8 cellular contexts compared by ENCODE assay signal in genomic region chr17:43530303-43531081, GRCh38. TPM values are rescaled to one million over a fixed set of nuclear protein-coding genes. Genes with fewer than 3 reads are reported as not detected.
DNase-seq lines count a peak whose midpoint lies in the region; ATAC-seq and TF ChIP-seq lines count a peak whose summit lies in the region.

No MANE protein-coding gene starts in this region.

- no peaks in the 10 kb centered on the region for H3K27me3 Mint-ChIP-seq in activated T-cell treated with anti-CD3 and anti-CD28 coated beads, Interleukin-2, amount 50 U/mL, for 4 hours (ENCODE audit: low read depth)

- peaks cover 3 to 7% of the 10 kb centered on the region in 2 donors for H3K36me3 ChIP-seq in thyroid gland

- H3K9me3 ChIP-seq in thyroid gland = no peaks in the 10 kb centered on the region

- no peak overlapping the region for H3K4me3 Mint-ChIP-seq in activated T-cell treated with anti-CD3 and anti-CD28 coated beads, Interleukin-2, amount 50 U/mL, for 4 hours

- no peak for ATAC-seq in activated T-cell treated with anti-CD3 and anti-CD28 coated beads, Interleukin-2, amount 50 U/mL, for 4 hours

- DNase-seq in AG08395 (ENCODE audit: low spot score) (peak; percentile 63), NCI-H146 (lab: John Stamatoyannopoulos, UW) (peak; percentile 92), astrocyte of the cerebellum (ENCODE audit: low read depth) (peak; percentile 79), iPS-NIHi7 (ENCODE audit: extremely low spot score) (peak; percentile 92), thyroid gland (peak; percentile 99 to 100), occipital lobe (lab: John Stamatoyannopoulos, UW) (no peak)
- no peak for DNase-seq in activated T-cell treated with anti-CD3 and anti-CD28 coated beads, Interleukin-2, amount 50 U/mL, for 4 hours
- no peak for DNase-seq in stimulated activated CD4-positive, alpha-beta T cell treated with anti-CD3 and anti-CD28 coated beads, Interleukin-4, amount 100 ng/mL, for 24 hours

- H3K4me3 ChIP-seq in astrocyte of the cerebellum (ENCODE audit: low read depth, low read length) (peak overlapping the region; percentile 12), thyroid gland (replicated peaks in 1 of 3) (peak overlapping the region in 1 of 3 donors; percentile 3)

- in situ Hi-C loops in astrocyte of the cerebellum (cut with HindIII; ENCODE audit: low sequenced_read_pairs) = no loop called here

- H3K9me3 Mint-ChIP-seq in activated T-cell treated with anti-CD3 and anti-CD28 coated beads, Interleukin-2, amount 50 U/mL, for 4 hours = no peaks in the 10 kb centered on the region

- no peaks in the 10 kb centered on the region for H3K27me3 ChIP-seq in thyroid gland

- H3K4me1 ChIP-seq in thyroid gland = peaks cover 23 to 41% of the 10 kb centered on the region in 2 donors

- peaks cover 3% of the 10 kb centered on the region for H3K36me3 Mint-ChIP-seq in activated T-cell treated with anti-CD3 and anti-CD28 coated beads, Interleukin-2, amount 50 U/mL, for 4 hours (ENCODE audit: insufficient read depth)

- TF ChIP-seq CTCF in astrocyte of the cerebellum (IDR thresholded peaks at IDR 0.05; ENCODE audit: low read depth, low read length, missing control alignments) (no peak), thyroid gland (IDR thresholded peaks at IDR 0.05) (no peak)

- peak in 1 of 2 donors; percentile 44 for TF ChIP-seq POLR2A in thyroid gland (IDR thresholded peaks at IDR 0.05)

- peak overlapping the region; percentile 76 to 97 (median 91) for H3K27ac ChIP-seq in thyroid gland

- WGBS in thyroid gland, 2 donors = 4 to 17% methylated on average over 21 to 22 of the region's 23 CpGs

- no peaks in the 10 kb centered on the region for H3K4me1 Mint-ChIP-seq in activated T-cell treated with anti-CD3 and anti-CD28 coated beads, Interleukin-2, amount 50 U/mL, for 4 hours (ENCODE audit: low read depth)

- intact Hi-C loops in thyroid gland (cut with DNase I) = no loop called here

RNA-seq across cellular contexts. Expression of gene ETV4, which starts 15.6 kb away (rescaled TPM):
- 1 to 10 TPM; 1.1 to 9.0 (median 5.3) TPM for total RNA-seq in thyroid gland
- 1 to 10 TPM; 1.1 to 2.2 (median 2.2) TPM for total RNA-seq in activated T-cell treated with anti-CD3 and anti-CD28 coated beads, Interleukin-2, amount 50 U/mL, for 4 hours
- total RNA-seq in occipital lobe = 1.4 TPM

RNA-seq across cellular contexts. Expression of gene DHX8, which starts 46.7 kb away (rescaled TPM):
- total RNA-seq in thyroid gland (100 to 1,000 TPM in 2 of 4 donors, 10 to 100 TPM in 2; 31.4 to 864 (median 78.8) TPM), occipital lobe (36.3 TPM)
- 10 to 100 TPM; 54.3 to 58.3 (median 56.7) TPM for total RNA-seq in activated T-cell treated with anti-CD3 and anti-CD28 coated beads, Interleukin-2, amount 50 U/mL, for 4 hours

Comparison
In these comparisons a context has a peak if more than half of its experiments do, and no peak if none do; other contexts are left out.
1. DNase-seq: peak in AG08395 (single experiment), NCI-H146 (single experiment), astrocyte of the cerebellum (single experiment), iPS-NIHi7 (single experiment) and thyroid gland (2 of 2); none in activated T-cell treated with anti-CD3 and anti-CD28 coated beads, Interleukin-2, amount 50 U/mL, for 4 hours (single experiment), occipital lobe (single experiment) and stimulated activated CD4-positive, alpha-beta T cell treated with anti-CD3 and anti-CD28 coated beads, Interleukin-4, amount 100 ng/mL, for 24 hours (single experiment).